In genomic region chr7:41431671-41432070, GRCh38 we compare ENCODE assay signal across 27 cellular contexts.
"Had no signal": no experiment of that assay in that cellular context is flagged by ENCODE, and none has a peak within 500 bp of the region (broad histone marks: within the 10 kb centered on the region; RNA-seq: fewer than 3 reads in every experiment).

No MANE protein-coding gene starts in this region.

- DNase-seq: kidney glomerular epithelial cell; left cardiac atrium; left lung; mesendoderm; naive B cell; natural killer cell; nephron progenitor cell; occipital lobe; ovary; right lobe of liver; stimulated activated CD4-positive, alpha-beta T cell treated with anti-CD3 and anti-CD28 coated beads, Interleukin-1b, Interleukin-23, amount 100 ng/mL, for 48 hours; stimulated activated CD4-positive, alpha-beta T cell treated with anti-CD3 and anti-CD28 coated beads, Interleukin-2, amount 100 ng/mL, for 48 hours; stimulated activated CD4-positive, alpha-beta T cell treated with anti-CD3 and anti-CD28 coated beads, Interleukin-4, amount 100 ng/mL, for 4 hours; stimulated activated CD8-positive, alpha-beta memory T cell treated with anti-CD3 and anti-CD28 coated beads, Interleukin-4, amount 100 ng/mL, for 48 hours; stimulated activated naive B cell treated with anti-CD40 and anti-IgM and Interleukin-4, amounts not matched to agents 10 μg/mL and 1 μg/mL and 100 μg/mL, for 72 hours; stimulated activated naive CD8-positive, alpha-beta T cell treated with anti-CD3 and anti-CD28 coated beads, Interleukin-15, Interleukin-2, amounts not matched to agents 100 U/mL and 50 U/mL, for 24 hours; stomach; testis; thyroid gland; transverse colon; upper lobe of left lung had no signal

- H3K27ac ChIP-seq: left lung, neural progenitor cell, neutrophil, ovary, right atrium auricular region, right lobe of liver, stomach, testis, thyroid gland, transverse colon, upper lobe of left lung, vagina had no signal

- H3K36me3 ChIP-seq: left lung, neural progenitor cell, neutrophil, ovary, right atrium auricular region, right lobe of liver, stomach, thyroid gland, transverse colon, upper lobe of left lung, vagina had no signal

- H3K4me1 ChIP-seq: left lung, neural progenitor cell, right atrium auricular region, stomach, testis, thyroid gland, transverse colon, upper lobe of left lung, vagina had no signal

- ATAC-seq: left cardiac atrium; left lung; natural killer cell; right lobe of liver; stimulated activated naive B cell treated with anti-CD40 and anti-IgM and Interleukin-4, amounts not matched to agents 10 μg/mL and 1 μg/mL and 100 μg/mL, for 72 hours; stimulated activated naive CD8-positive, alpha-beta T cell treated with anti-CD3 and anti-CD28 coated beads, Interleukin-15, Interleukin-2, amounts not matched to agents 100 U/mL and 50 U/mL, for 24 hours had no signal

- H3K27me3 ChIP-seq: left lung, neural progenitor cell, neutrophil, ovary, right atrium auricular region, right lobe of liver, stomach, testis, thyroid gland, transverse colon, upper lobe of left lung, vagina had no signal

- H3K4me3 ChIP-seq: left lung, lung, neural progenitor cell, ovary, right atrium auricular region, right lobe of liver, smooth muscle cell, stomach, testis, thyroid gland, transverse colon, upper lobe of left lung, vagina had no signal

- H3K4me2 ChIP-seq: neural progenitor cell, smooth muscle cell had no signal

- H2AFZ ChIP-seq: neural progenitor cell had no signal

- H3K9me3 ChIP-seq: neutrophil, ovary, right atrium auricular region, right lobe of liver, testis, thyroid gland, transverse colon, upper lobe of left lung, vagina had no signal
